9 cellular contexts compared by ENCODE assay signal in genomic region chrX:103464071-103464773, GRCh38. TPM values are rescaled to one million over a fixed set of nuclear protein-coding genes. Genes with fewer than 3 reads are reported as not detected.
DNase-seq lines count a peak whose midpoint lies in the region; ATAC-seq and TF ChIP-seq lines count a peak whose summit lies in the region.
"Had no signal": no experiment of that assay in that cellular context is flagged by ENCODE, and none has a peak within 500 bp of the region (broad histone marks: within the 10 kb centered on the region; RNA-seq: fewer than 3 reads in every experiment).

No MANE protein-coding gene starts in this region.

- H3K27ac ChIP-seq in Panc1 (ENCODE audit: low read length): no peak overlapping the region
- H3K27ac ChIP-seq: VCaP had no signal

- H3K4me3 Mint-ChIP-seq in Caco-2 (ENCODE audit: unreplicated experiment): no peak overlapping the region

- intact Hi-C loops in Caco-2 (cut with micrococcal nuclease; ENCODE audit: unreplicated experiment): loop anchor here (1.0 to 5.0 kb wide), 4 partner anchors 102 to 253 kb away; no protein-coding TSS in a partner anchor
- intact Hi-C loops in Panc1 (cut with micrococcal nuclease; ENCODE audit: unreplicated experiment): loop anchor here (1.0 kb wide), 2 partner anchors 121 to 253 kb away; no protein-coding TSS in a partner anchor

- peak; percentile 61 for ATAC-seq in GM19025 (IDR thresholded peaks at IDR 0.05; ENCODE audit: low read depth, unreplicated experiment)
- peak; percentile 84 for ATAC-seq in HG03103 (IDR thresholded peaks at IDR 0.05; ENCODE audit: low read depth, unreplicated experiment)
- peak; percentile 90 for ATAC-seq in Panc1
- no peak for ATAC-seq in HG02623 (IDR thresholded peaks at IDR 0.05; ENCODE audit: unreplicated experiment)

- peaks cover 11% of the 10 kb centered on the region; the same call in 1 of the 2 replicates for H3K4me1 ChIP-seq in Caco-2
- H3K4me1 ChIP-seq in Panc1 (ENCODE audit: control insufficient read depth, insufficient read depth, low read length): no peaks in the 10 kb centered on the region
- H3K4me1 ChIP-seq in iPS-15b (ENCODE audit: control insufficient read depth, insufficient read depth, low read length): peaks cover 10% of the 10 kb centered on the region

- H3K9me3 ChIP-seq in Caco-2: no peaks in the 10 kb centered on the region
- no peaks in the 10 kb centered on the region for H3K9me3 ChIP-seq in Panc1 (ENCODE audit: control insufficient read depth, insufficient read depth, low read depth, low read length)
- H3K9me3 ChIP-seq in iPS-15b (ENCODE audit: control insufficient read depth, insufficient read depth, low read length): no peaks in the 10 kb centered on the region

- H3K36me3 Mint-ChIP-seq in Caco-2 (ENCODE audit: insufficient read depth, unreplicated experiment): no peaks in the 10 kb centered on the region

- H3K27me3 Mint-ChIP-seq in Caco-2 (ENCODE audit: insufficient read depth, unreplicated experiment): no peaks in the 10 kb centered on the region

- H3K4me3 ChIP-seq in Caco-2 (ENCODE audit: low read depth, low read length): no peak overlapping the region
- H3K4me3 ChIP-seq in Panc1 (ENCODE audit: low read depth in 2 of 2, low read length in 2 of 2): peak overlapping the region; percentile 28 to 48
- H3K4me3 ChIP-seq in astrocyte of the spinal cord (ENCODE audit: low read depth, low read length): peak overlapping the region; percentile 0
- H3K4me3 ChIP-seq in iPS-15b (ENCODE audit: low read depth, low read length): peak overlapping the region; percentile 27

- H3K27me3 ChIP-seq in Caco-2 (replicated peaks; ENCODE audit: control insufficient read depth, insufficient read depth, low read length) (no peaks in the 10 kb centered on the region), Panc1 (ENCODE audit: control insufficient read depth, insufficient read depth, low read length) (peaks cover 4% of the 10 kb centered on the region; the same call in 1 of the 2 replicates), iPS-15b (ENCODE audit: control insufficient read depth, insufficient read depth, low read length) (no peaks in the 10 kb centered on the region)

- DNase-seq in Caco-2: peak in 1 of 2 experiments; percentile 18
- DNase-seq in Panc1 (ENCODE audit: low read depth, low spot score): peak; percentile 15
- DNase-seq in astrocyte of the spinal cord (ENCODE audit: low read depth, low spot score): peak; percentile 52
- DNase-seq in smooth muscle cell of the brain vasculature (ENCODE audit: low read depth, low spot score): peak; percentile 17

- BruUV-seq in Caco-2 (replicated peaks; lab: Mats Ljungman, UMichigan) (no TSS peak), Panc1 (replicated peaks; lab: Mats Ljungman, UMichigan) (no TSS peak)

- in situ Hi-C loops in Panc1 (cut with HindIII; ENCODE audit: low pct_unique_long_range_greater_than_20kb, low sequenced_read_pairs) (no loop called here), astrocyte of the spinal cord (cut with HindIII; ENCODE audit: low sequenced_read_pairs) (no loop called here)

- no peaks in the 10 kb centered on the region for H3K9me3 Mint-ChIP-seq in Caco-2 (ENCODE audit: unreplicated experiment)

- TF ChIP-seq CTCF in Caco-2 (IDR thresholded peaks at IDR 0.05; ENCODE audit: insufficient read depth in 1 of 2, low read depth in 1 of 2, low read length in 1 of 2, severe bottlenecking in 1 of 2, unreplicated experiment in 1 of 2) (peak; percentile 25 to 27), Panc1 (IDR thresholded peaks at IDR 0.05) (no peak), astrocyte of the spinal cord (IDR thresholded peaks at IDR 0.05; ENCODE audit: low read depth, low read length) (peak; percentile 51)

- POLR2A ChIA-PET in Caco-2 (lab: Charles Lee): no interaction called here
- POLR2A ChIA-PET in Panc1 (lab: Charles Lee): interaction anchor here (0.6 kb wide), 1 partner anchor 10 kb away, joined by 3 read pairs; no protein-coding TSS in a partner anchor

- no peaks in the 10 kb centered on the region for H3K36me3 ChIP-seq in Caco-2 (ENCODE audit: control insufficient read depth, insufficient read depth, low read length)
- H3K36me3 ChIP-seq in Panc1 (ENCODE audit: control insufficient read depth, insufficient read depth, low read length): no peaks in the 10 kb centered on the region
- no peaks in the 10 kb centered on the region for H3K36me3 ChIP-seq in iPS-15b (ENCODE audit: control insufficient read depth, insufficient read depth, low read length)

- no peak overlapping the region for H3K27ac Mint-ChIP-seq in Caco-2 (ENCODE audit: unreplicated experiment)

- no peak overlapping the region for H3K9ac ChIP-seq in iPS-15b (ENCODE audit: low read depth, low read length)

- peaks cover 35% of the 10 kb centered on the region for H3K4me1 Mint-ChIP-seq in Caco-2 (ENCODE audit: low read depth, unreplicated experiment)

- CTCF ChIA-PET in Caco-2 (lab: Charles Lee) (interaction anchor here (0.7 to 1.7 kb wide), 8 partner anchors 10 to 253 kb away, joined by 3 to 6 read pairs (median 4); partner anchors contain the start of genes TCEAL7, TCEAL8 and TCEAL9), Panc1 (lab: Charles Lee) (interaction anchor here (0.7 to 2.1 kb wide), 7 partner anchors 11 to 872 kb away, joined by 3 to 15 read pairs (median 4); partner anchors contain the start of genes TCEAL7 and TCEAL9)

RNA-seq across cellular contexts. Expression of gene RAB40A, which starts 55.1 kb away (rescaled TPM):
- not detected in 2 replicates for total RNA-seq in Caco-2 (2022)
- 0.26 TPM for total RNA-seq in Panc1 (2021; ENCODE audit: unreplicated experiment)
- not detected for polyA plus RNA-seq in Panc1 (2012; ENCODE audit: insufficient read length)
